7 cellular contexts compared by ENCODE assay signal in genomic region chr17:7242717-7243576, GRCh38. TPM values are rescaled to one million over a fixed set of nuclear protein-coding genes. Genes with fewer than 3 reads are reported as not detected.
DNase-seq lines count a peak whose midpoint lies in the region; ATAC-seq, FAIRE-seq and TF ChIP-seq lines count a peak whose summit lies in the region.

No MANE protein-coding gene starts in this region.

- H3K4me3 Mint-ChIP-seq in activated B cell treated with CpG ODN at 0.5 μM for 24 hours, result peak overlapping the region; percentile 99

- no peaks in the 10 kb centered on the region for H3K9me3 Mint-ChIP-seq in activated B cell treated with CpG ODN at 0.5 μM for 24 hours

- peaks cover 25 to 56% (median 41%) of the 10 kb centered on the region in 6 donors for H3K4me1 ChIP-seq in spleen

- intact Hi-C loops in activated B cell treated with CpG ODN at 0.5 μM for 24 hours (cut with micrococcal nuclease), result loop anchor here (1.0 kb wide), 3 partner anchors 9 to 64 kb away; partner anchors contain the start of genes EIF5A and ELP5
- intact Hi-C loops in spleen (cut with DNase I; ENCODE audit: low total_unique reads), result no loop called here

- CTCF ChIA-PET in activated B cell treated with CpG ODN at 0.5 μM for 24 hours (lab: Charles Lee), result interaction anchor here (0.7 to 1.3 kb wide), 4 partner anchors 9 to 190 kb away, joined by 3 to 8 read pairs (median 4); partner anchors contain the start of genes ACADVL, CTDNEP1 and DLG4

- H3K4me1 Mint-ChIP-seq in activated B cell treated with CpG ODN at 0.5 μM for 24 hours, result peaks cover 40% of the 10 kb centered on the region

- peak overlapping the region; percentile 100 for H3K27ac Mint-ChIP-seq in activated B cell treated with CpG ODN at 0.5 μM for 24 hours

- no peaks in the 10 kb centered on the region for H3K27me3 Mint-ChIP-seq in activated B cell treated with CpG ODN at 0.5 μM for 24 hours

- H3K27me3 ChIP-seq in spleen (replicated peaks in 1 of 7), result no peaks in the 10 kb centered on the region

- peak overlapping the region; percentile 69 to 99 (median 94) for H3K4me3 ChIP-seq in spleen

- TF ChIP-seq POLR2A in spleen (IDR thresholded peaks at IDR 0.05), result peak in 2 of 3 donors; percentile 15 to 81

- peaks cover 67% of the 10 kb centered on the region for H3K36me3 Mint-ChIP-seq in activated B cell treated with CpG ODN at 0.5 μM for 24 hours (ENCODE audit: low read depth)

- FAIRE-seq in islet of Langerhans (lab: Jason Lieb, UNC), result peak; percentile 98

- peak; percentile 27 for ATAC-seq in GM18519 (IDR thresholded peaks at IDR 0.05; ENCODE audit: low FRiP score, unreplicated experiment)
- ATAC-seq in HG03066 (IDR thresholded peaks at IDR 0.05; ENCODE audit: low read depth, unreplicated experiment), result peak; percentile 44
- ATAC-seq in activated B cell treated with CpG ODN at 0.5 μM for 24 hours (ENCODE audit: low read depth), result peak; percentile 34

- H3K27ac ChIP-seq in caudate nucleus (ENCODE audit: low read depth, low read length) (peak overlapping the region; percentile 100), spleen (peak overlapping the region; percentile 85 to 99 (median 98))

- no peak for TF ChIP-seq CTCF in activated B cell treated with CpG ODN at 0.5 μM for 24 hours (IDR thresholded peaks at IDR 0.05)
- TF ChIP-seq CTCF in spleen (IDR thresholded peaks at IDR 0.05 in 8 of 11, conservative IDR thresholded peaks at IDR 0.05 in 3 of 11), result peak in 3 of 11 experiments; percentile 11 to 36 (median 27)

- WGBS in spleen, 5 donors, result 2 to 4% (median 3%) methylated on average over 44 to 50 of the region's 50 CpGs

- DNase-seq in NCI-H2227 (lab: John Stamatoyannopoulos, UW; ENCODE audit: unreplicated experiment) (peak; percentile 95), activated B cell treated with CpG ODN at 0.5 μM for 24 hours (peak; percentile 88), caudate nucleus (lab: John Stamatoyannopoulos, UW) (peak in 60 of 61 donors; percentile 54 to 95 (median 88)), spleen (peak; percentile 97)

- H3K36me3 ChIP-seq in spleen, result peaks cover 0 to 62% (median 45%) of the 10 kb centered on the region in 6 donors

- H3K9me3 ChIP-seq in spleen, result no peaks in the 10 kb centered on the region

- POLR2A ChIA-PET in activated B cell treated with CpG ODN at 0.5 μM for 24 hours (lab: Charles Lee), result interaction anchor here (0.6 to 15.0 kb wide), 16 partner anchors 7 to 1052 kb away, joined by 3 to 245 read pairs (median 6); partner anchors contain the start of genes ACADVL, ACAP1, CTDNEP1 and DLG4

RNA-seq across cellular contexts. Expression of gene GABARAP, which starts 0.7 kb away (rescaled TPM):
- total RNA-seq in activated B cell treated with CpG ODN at 0.5 μM for 24 hours (291 and 325 TPM in 2 replicates), spleen (100 to 1,000 TPM; 222 to 519 (median 438) TPM)
- 100 to 1,000 TPM; 755 to 855 (median 822) TPM for polyA plus RNA-seq in spleen

RNA-seq across cellular contexts. Expression of gene PHF23, which starts 3.7 kb away (rescaled TPM):
- 45.5 and 46.6 TPM in 2 replicates for total RNA-seq in activated B cell treated with CpG ODN at 0.5 μM for 24 hours
- 10 to 100 TPM; 33.1 to 47.6 (median 38.8) TPM for total RNA-seq in spleen
- polyA plus RNA-seq in spleen, result 10 to 100 TPM; 27.4 to 50.4 (median 33.2) TPM

RNA-seq across cellular contexts. Expression of gene CTDNEP1, which starts 8.6 kb away (rescaled TPM):
- total RNA-seq in activated B cell treated with CpG ODN at 0.5 μM for 24 hours (165 and 168 TPM in 2 replicates), spleen (100 to 1,000 TPM in 4 of 7 donors, 10 to 100 TPM in 3; 83.1 to 133 (median 119) TPM)
- 100 to 1,000 TPM in 1 of 3 donors, 10 to 100 TPM in 2; 69.3 to 104 (median 86.1) TPM for polyA plus RNA-seq in spleen

RNA-seq across cellular contexts. Expression of gene DVL2, which starts 8.6 kb away (rescaled TPM):
- total RNA-seq in activated B cell treated with CpG ODN at 0.5 μM for 24 hours, result 56.1 and 64.6 TPM in 2 replicates
- 10 to 100 TPM; 36.9 to 48.0 (median 39.2) TPM for total RNA-seq in spleen
- polyA plus RNA-seq in spleen, result 10 to 100 TPM in 2 of 3 donors, 1 to 10 TPM in 1; 9.8 to 29.2 (median 11.7) TPM

RNA-seq across cellular contexts. Expression of gene ELP5, which starts 9.1 kb away (rescaled TPM):
- 49.2 and 53.6 TPM in 2 replicates for total RNA-seq in activated B cell treated with CpG ODN at 0.5 μM for 24 hours
- 10 to 100 TPM; 22.1 to 40.3 (median 36.3) TPM for total RNA-seq in spleen
- 10 to 100 TPM; 36.2 to 40.2 (median 37.2) TPM for polyA plus RNA-seq in spleen

Comparison
In these comparisons a context has a peak if more than half of its experiments do, and no peak if none do; other contexts are left out.
1. Peak in every context shown above with its lines: DNase-seq, ATAC-seq, H3K4me3 ChIP-seq and H3K27ac ChIP-seq.